Comparison of ENCODE assay signal across 9 cellular contexts in genomic region chr6:159646731-159647130, GRCh38. TPM values are rescaled to one million over a fixed set of nuclear protein-coding genes. Genes with fewer than 3 reads are reported as not detected.
DNase-seq lines count a peak whose midpoint lies in the region; ATAC-seq and TF ChIP-seq lines count a peak whose summit lies in the region.
"Had no signal": no experiment of that assay in that cellular context is flagged by ENCODE, and none has a peak within 500 bp of the region (broad histone marks: within the 10 kb centered on the region; RNA-seq: fewer than 3 reads in every experiment).

No MANE protein-coding gene starts in this region.

- no peaks in the 10 kb centered on the region for H3K36me3 ChIP-seq in mucosa of descending colon (ENCODE audit: low read depth)

- no peaks in the 10 kb centered on the region for H3K9me3 ChIP-seq in mucosa of descending colon

- ATAC-seq in GM18505 (IDR thresholded peaks at IDR 0.05; ENCODE audit: unreplicated experiment) (peak; percentile 90), GM21576 (IDR thresholded peaks at IDR 0.05; ENCODE audit: unreplicated experiment) (peak; percentile 89), HG03558 (IDR thresholded peaks at IDR 0.05; ENCODE audit: extremely low read depth, unreplicated experiment) (peak; percentile 94), mucosa of descending colon (no peak)

- intact Hi-C loops in mucosa of descending colon (cut with DNase I, micrococcal nuclease): loop anchor here in 1 of 2 donors (10.0 kb wide), 1 partner anchor 392 kb away; no protein-coding TSS in a partner anchor

- TF ChIP-seq CTCF in fibroblast of the aortic adventitia (IDR thresholded peaks at IDR 0.05; ENCODE audit: insufficient read depth, low read length) (no peak), mucosa of descending colon (IDR thresholded peaks at IDR 0.05) (no peak)

- H3K4me3 ChIP-seq in fibroblast of the aortic adventitia (ENCODE audit: low read depth, low read length) (no peak overlapping the region), mucosa of descending colon (no peak overlapping the region)

- peak; percentile 40 for DNase-seq in fibroblast of the aortic adventitia (ENCODE audit: low read depth)
- no peak for DNase-seq in nucleus accumbens (lab: John Stamatoyannopoulos, UW)
- no peak for DNase-seq in mucosa of descending colon
- no peak for DNase-seq in cortex of kidney (lab: John Stamatoyannopoulos, UW)
- DNase-seq in activated T-cell treated with anti-CD3 and anti-CD28 coated beads for 4 hours: no peak
- DNase-seq: effector memory CD4-positive, alpha-beta T cell had no signal

- H3K4me1 ChIP-seq in mucosa of descending colon (ENCODE audit: low read depth): no peaks in the 10 kb centered on the region

- TF ChIP-seq POLR2A in GM18505 (IDR thresholded peaks at IDR 0.05; ENCODE audit: borderline replicate concordance, extremely low read depth, insufficient read depth, insufficient read length): no peak

RNA-seq across cellular contexts. Expression of gene SOD2, which starts 46.3 kb away (rescaled TPM):
- 184 and 504 TPM in 2 replicates for total RNA-seq in fibroblast of the aortic adventitia (ENCODE audit: low replicate concordance)
- 100 to 1,000 TPM; 286 to 462 (median 400) TPM for total RNA-seq in mucosa of descending colon
